ENCODE assay signal across 8 cellular contexts in the genomic region with DNA sequence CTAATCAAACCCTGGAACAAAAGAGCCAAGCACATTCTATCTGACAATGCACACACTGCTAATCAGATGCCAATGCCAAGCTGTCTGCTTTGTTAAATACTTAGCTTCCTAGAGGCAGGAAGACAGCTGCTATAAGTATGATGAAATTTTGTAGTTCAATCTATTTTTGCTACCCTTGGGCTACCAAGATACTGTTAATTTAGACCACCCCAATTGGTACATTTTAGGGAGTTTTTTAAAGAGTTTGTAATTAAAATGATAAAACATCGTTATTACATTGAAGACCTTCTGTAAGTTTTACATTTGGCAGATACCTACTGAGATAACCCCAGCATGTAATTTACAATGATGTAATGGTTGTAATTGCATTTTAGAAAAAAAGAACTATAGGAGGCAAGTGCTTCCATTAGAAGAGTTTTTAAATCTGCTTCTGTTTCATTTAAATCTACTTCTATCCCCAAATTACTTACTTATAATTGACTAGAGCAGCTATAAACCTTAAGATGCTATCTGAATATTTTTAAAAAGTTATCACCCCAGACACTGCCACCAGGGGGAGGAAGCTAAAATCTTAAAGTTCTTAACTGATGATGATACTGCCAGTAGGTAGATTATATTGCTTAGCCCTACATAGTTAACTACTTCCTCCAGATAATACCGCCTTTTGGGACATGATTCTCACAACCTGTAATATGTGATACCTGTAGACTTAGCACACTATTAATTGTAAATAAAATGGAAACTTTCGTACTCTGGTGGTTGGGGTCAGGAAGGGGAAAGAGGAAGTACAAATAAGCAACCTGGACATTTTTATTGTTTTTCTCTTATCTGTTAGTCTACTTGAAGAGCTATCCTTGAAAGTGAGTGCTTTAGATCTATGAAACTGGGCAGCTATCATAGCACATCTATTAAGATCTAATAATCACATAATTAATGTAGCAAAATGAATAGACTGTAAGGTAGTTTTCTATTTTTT.
A peak's percentile ranks its signal among the peaks of the same experiment; 100 is the strongest.
DNase-seq lines count a peak whose midpoint lies in the region; ATAC-seq and TF ChIP-seq lines count a peak whose summit lies in the region.

No MANE protein-coding gene starts in this region.

- no peak overlapping the region for H3K4me3 Mint-ChIP-seq in activated CD4-positive, alpha-beta T cell treated with anti-CD3 and anti-CD28 coated beads, Interleukin-2, amount 10 ng/mL, durations not matched to agents 24 days and 14 days

- no peak overlapping the region for H3K27ac Mint-ChIP-seq in activated CD4-positive, alpha-beta T cell treated with anti-CD3 and anti-CD28 coated beads, Interleukin-2, amount 10 ng/mL, durations not matched to agents 24 days and 14 days

- H3K36me3 Mint-ChIP-seq in activated CD4-positive, alpha-beta T cell treated with anti-CD3 and anti-CD28 coated beads, Interleukin-2, amount 10 ng/mL, durations not matched to agents 24 days and 14 days (ENCODE audit: low read depth): peaks cover 10% of the 10 kb centered on the region

- peaks cover 6% of the 10 kb centered on the region for H3K4me1 Mint-ChIP-seq in activated CD4-positive, alpha-beta T cell treated with anti-CD3 and anti-CD28 coated beads, Interleukin-2, amount 10 ng/mL, durations not matched to agents 24 days and 14 days

- H3K27me3 Mint-ChIP-seq in activated CD4-positive, alpha-beta T cell treated with anti-CD3 and anti-CD28 coated beads, Interleukin-2, amount 10 ng/mL, durations not matched to agents 24 days and 14 days: no peaks in the 10 kb centered on the region

- ATAC-seq in omental fat pad (ENCODE audit: low FRiP score) (no peak), HG03025 (IDR thresholded peaks at IDR 0.05; ENCODE audit: low FRiP score, unreplicated experiment) (no peak)

- DNase-seq in NCI-H2029 treated with DMSO at 0.1 percent for 48 hours (lab: John Stamatoyannopoulos, UW) (peak; percentile 10), NCI-H2029 (lab: John Stamatoyannopoulos, UW) (no peak), NCI-H1092 (lab: John Stamatoyannopoulos, UW) (peak; percentile 1), glomerular visceral epithelial cell (ENCODE audit: extremely low spot score) (peak; percentile 8), omental fat pad (ENCODE audit: low spot score) (no peak)
- peak; percentile 79 for DNase-seq in activated CD4-positive, alpha-beta T cell treated with anti-CD3 and anti-CD28 coated beads, Interleukin-2, amount 10 ng/mL, durations not matched to agents 24 days and 14 days
- peak in 2 of 3 donors; percentile 2 to 11 for DNase-seq in stimulated activated CD4-positive, alpha-beta T cell treated with anti-CD3 and anti-CD28 coated beads, TNF-alpha, amount 100 ng/mL, for 48 hours (ENCODE audit: low read depth in 3 of 3)

- TF ChIP-seq CTCF in omental fat pad (IDR thresholded peaks at IDR 0.05): no peak

- peaks cover 3% of the 10 kb centered on the region for H3K9me3 Mint-ChIP-seq in activated CD4-positive, alpha-beta T cell treated with anti-CD3 and anti-CD28 coated beads, Interleukin-2, amount 10 ng/mL, durations not matched to agents 24 days and 14 days

- intact Hi-C loops in activated CD4-positive, alpha-beta T cell treated with anti-CD3 and anti-CD28 coated beads, Interleukin-2, amount 10 ng/mL, durations not matched to agents 24 days and 14 days (cut with micrococcal nuclease): loop anchor here (5.0 to 10.0 kb wide), 3 partner anchors 403 to 683 kb away; no protein-coding TSS in a partner anchor

Comparison
In these comparisons a context has a peak if more than half of its experiments do, and no peak if none do; other contexts are left out.
1. DNase-seq: peak in NCI-H2029 treated with DMSO at 0.1 percent for 48 hours (single experiment), NCI-H1092 (single experiment), activated CD4-positive, alpha-beta T cell treated with anti-CD3 and anti-CD28 coated beads, Interleukin-2, amount 10 ng/mL, durations not matched to agents 24 days and 14 days (single experiment), glomerular visceral epithelial cell (single experiment) and stimulated activated CD4-positive, alpha-beta T cell treated with anti-CD3 and anti-CD28 coated beads, TNF-alpha, amount 100 ng/mL, for 48 hours (2 of 3); none in NCI-H2029 (single experiment) and omental fat pad (single experiment).